Comparison of ENCODE assay signal across 17 cellular contexts in genomic region chr7:22896917-22897316, GRCh38.
DNase-seq lines count a peak whose midpoint lies in the region; ATAC-seq, FAIRE-seq and TF ChIP-seq lines count a peak whose summit lies in the region.
"Had no signal": no experiment of that assay in that cellular context is flagged by ENCODE, and none has a peak within 500 bp of the region (broad histone marks: within the 10 kb centered on the region; RNA-seq: fewer than 3 reads in every experiment).

No MANE protein-coding gene starts in this region.

- H3K9me3 ChIP-seq in endodermal cell (ENCODE audit: control insufficient read depth, low read length) (peaks cover 14% of the 10 kb centered on the region), muscle layer of duodenum (ENCODE audit: control insufficient read depth in 1 of 2, low read length in 2 of 2) (no peaks in the 10 kb centered on the region)
- H3K9me3 ChIP-seq: right atrium auricular region, thyroid gland had no signal

- H3K9ac ChIP-seq in endodermal cell (ENCODE audit: extremely low read depth, low read length, poor library complexity, severe bottlenecking): no peak overlapping the region

- no peaks in the 10 kb centered on the region for H3K27me3 ChIP-seq in GM23338 (ENCODE audit: insufficient read depth)
- H3K27me3 ChIP-seq in endodermal cell (ENCODE audit: control insufficient read depth, insufficient read depth, low read length, poor library complexity, severe bottlenecking): no peaks in the 10 kb centered on the region
- no peaks in the 10 kb centered on the region for H3K27me3 ChIP-seq in muscle layer of duodenum (ENCODE audit: low read depth, low read length)
- H3K27me3 ChIP-seq: right atrium auricular region, thyroid gland had no signal

- no peak overlapping the region for H3K27ac ChIP-seq in GM23338 (ENCODE audit: low read depth)
- H3K27ac ChIP-seq in endodermal cell (ENCODE audit: low read depth, low read length): no peak overlapping the region
- H3K27ac ChIP-seq in muscle layer of duodenum (ENCODE audit: low read length): peak overlapping the region; percentile 36
- H3K27ac ChIP-seq: right atrium auricular region, thyroid gland had no signal

- H3K4me3 ChIP-seq in GM23338 (no peak overlapping the region), endodermal cell (ENCODE audit: low read length) (peak overlapping the region; percentile 65), muscle layer of duodenum (ENCODE audit: low read depth in 1 of 2, low read length in 2 of 2) (no peak overlapping the region)
- H3K4me3 ChIP-seq: right atrium auricular region, thyroid gland had no signal

- peak overlapping the region; percentile 16; the same call in 1 of the 2 replicates for H2AFZ ChIP-seq in GM23338

- H3K4me1 Mint-ChIP-seq in GM23338: peaks cover 18% of the 10 kb centered on the region
- peaks cover 13% of the 10 kb centered on the region for H3K4me1 Mint-ChIP-seq in endodermal cell
- H3K4me1 Mint-ChIP-seq: activated naive CD4-positive, alpha-beta T cell treated with anti-CD3 and anti-CD28 coated beads, Interleukin-2, amount 50 U/mL, for 24 hours had no signal

- TF ChIP-seq CTCF in GM23338 (conservative IDR thresholded peaks at IDR 0.05; ENCODE audit: low read depth in 2 of 2) (no peak), endodermal cell (conservative IDR thresholded peaks at IDR 0.05) (no peak)

- H3K79me2 ChIP-seq in GM23338 (replicated peaks; ENCODE audit: insufficient read depth): no peaks in the 10 kb centered on the region

- H3K4me2 ChIP-seq in GM23338: no peak overlapping the region

- H3K4me3 Mint-ChIP-seq in GM23338: no peak overlapping the region
- H3K4me3 Mint-ChIP-seq in endodermal cell: no peak overlapping the region
- H3K4me3 Mint-ChIP-seq: activated naive CD4-positive, alpha-beta T cell treated with anti-CD3 and anti-CD28 coated beads, Interleukin-2, amount 50 U/mL, for 24 hours had no signal

- no peaks in the 10 kb centered on the region for H3F3A ChIP-seq in GM23338 (replicated peaks; ENCODE audit: low read depth)

- H3K36me3 ChIP-seq in GM23338 (ENCODE audit: insufficient read depth) (no peaks in the 10 kb centered on the region), endodermal cell (ENCODE audit: control insufficient read depth, insufficient read depth, low read length) (no peaks in the 10 kb centered on the region), muscle layer of duodenum (ENCODE audit: control insufficient read depth in 1 of 2, insufficient read depth in 2 of 2, low read length in 2 of 2) (no peaks in the 10 kb centered on the region)
- H3K36me3 ChIP-seq: right atrium auricular region, thyroid gland had no signal

- peaks cover 9% of the 10 kb centered on the region for H3K4me1 ChIP-seq in GM23338 (ENCODE audit: insufficient read depth)
- H3K4me1 ChIP-seq in endodermal cell (ENCODE audit: control insufficient read depth, insufficient read depth, low read length): no peaks in the 10 kb centered on the region
- no peaks in the 10 kb centered on the region for H3K4me1 ChIP-seq in muscle layer of duodenum (ENCODE audit: control insufficient read depth in 1 of 2, insufficient read depth in 2 of 2, low read length in 2 of 2)
- H3K4me1 ChIP-seq: right atrium auricular region, thyroid gland had no signal

- ATAC-seq in GM23338 (peak; percentile 83), HG03565 (IDR thresholded peaks at IDR 0.05; ENCODE audit: unreplicated experiment) (no peak)

- in situ Hi-C loops in SK-MEL-5 (cut with HindIII; ENCODE audit: low pct_unique_long_range_greater_than_20kb, low sequenced_read_pairs): no loop called here

- H3K9me3 Mint-ChIP-seq in GM23338 (no peaks in the 10 kb centered on the region), endodermal cell (peaks cover 13% of the 10 kb centered on the region)
- H3K9me3 Mint-ChIP-seq: activated naive CD4-positive, alpha-beta T cell treated with anti-CD3 and anti-CD28 coated beads, Interleukin-2, amount 50 U/mL, for 24 hours had no signal

- H3K27me3 Mint-ChIP-seq in GM23338 (ENCODE audit: insufficient read depth, low read depth, poor library complexity): peaks cover 3% of the 10 kb centered on the region
- no peaks in the 10 kb centered on the region for H3K27me3 Mint-ChIP-seq in endodermal cell (ENCODE audit: insufficient read depth)
- H3K27me3 Mint-ChIP-seq: activated naive CD4-positive, alpha-beta T cell treated with anti-CD3 and anti-CD28 coated beads, Interleukin-2, amount 50 U/mL, for 24 hours had no signal

- WGBS in endodermal cell (ENCODE audit: insufficient coverage in 1 of 2, insufficient read length in 1 of 2), 2 experiments: 89 to 92% methylated on average over 5 of the region's 5 CpGs

- no peaks in the 10 kb centered on the region for H4K20me1 ChIP-seq in GM23338 (replicated peaks; ENCODE audit: insufficient read depth)

- no peak for FAIRE-seq in RCC 7860 (lab: Jason Lieb, UNC)
- FAIRE-seq: endothelial cell of umbilical vein, TTC549 had no signal

- H3K9me2 ChIP-seq in GM23338 (ENCODE audit: insufficient read depth): no peaks in the 10 kb centered on the region

- H3K27ac Mint-ChIP-seq in GM23338 (peak overlapping the region; percentile 19; the same call in 1 of the 2 replicates), endodermal cell (no peak overlapping the region)
- H3K27ac Mint-ChIP-seq: activated naive CD4-positive, alpha-beta T cell treated with anti-CD3 and anti-CD28 coated beads, Interleukin-2, amount 50 U/mL, for 24 hours had no signal

- DNase-seq in GM23338 (ENCODE audit: low spot score) (peak; percentile 68), SK-MEL-5 (ENCODE audit: low read depth, low spot score) (peak; percentile 44), endodermal cell (peak; percentile 60), RCC 7860 (ENCODE audit: low spot score) (no peak)
- DNase-seq in stimulated activated CD4-positive, alpha-beta T cell treated with anti-CD3 and anti-CD28 coated beads, Interleukin-2, amount 100 ng/mL, for 24 hours: no peak
- DNase-seq: activated CD4-positive, alpha-beta T cell treated with anti-CD3 and anti-CD28 coated beads, Interleukin-2, amount 50 U/mL, for 4 hours; activated T-cell treated with anti-CD3 and anti-CD28 coated beads, Interleukin-2, amount 50 U/mL, for 48 hours; EL; NCI-H2029 treated with DMSO at 0.1 percent for 48 hours; NK-92 treated with Interleukin-12 subunit alpha and Interleukin-12 subunit beta, amount 100 ng/mL, for 24 hours; thyroid gland had no signal

- H3K36me3 Mint-ChIP-seq in GM23338 (ENCODE audit: low read depth) (no peaks in the 10 kb centered on the region; the same call in 2 of the 3 replicates), endodermal cell (ENCODE audit: low read depth) (peaks cover 7% of the 10 kb centered on the region)

TF ChIP-seq in GM23338, 12 proteins besides CTCF, POLR2A, EP300 and RAD21 (continues in another document):
- TF ChIP-seq ETS1 (IDR thresholded peaks at IDR 0.05) (no peak), ZNF331 (CRISPR knock-in tag; IDR thresholded peaks at IDR 0.05; ENCODE audit: low read depth) (no peak)

Comparison
In these comparisons a context has a peak if more than half of its experiments do, and no peak if none do; other contexts are left out.
1. DNase-seq: peak in GM23338 (single experiment), SK-MEL-5 (single experiment) and endodermal cell (single experiment); none in stimulated activated CD4-positive, alpha-beta T cell treated with anti-CD3 and anti-CD28 coated beads, Interleukin-2, amount 100 ng/mL, for 24 hours (0 of 2) and RCC 7860 (single experiment).